8 cellular contexts compared by ENCODE assay signal in the genomic region with DNA sequence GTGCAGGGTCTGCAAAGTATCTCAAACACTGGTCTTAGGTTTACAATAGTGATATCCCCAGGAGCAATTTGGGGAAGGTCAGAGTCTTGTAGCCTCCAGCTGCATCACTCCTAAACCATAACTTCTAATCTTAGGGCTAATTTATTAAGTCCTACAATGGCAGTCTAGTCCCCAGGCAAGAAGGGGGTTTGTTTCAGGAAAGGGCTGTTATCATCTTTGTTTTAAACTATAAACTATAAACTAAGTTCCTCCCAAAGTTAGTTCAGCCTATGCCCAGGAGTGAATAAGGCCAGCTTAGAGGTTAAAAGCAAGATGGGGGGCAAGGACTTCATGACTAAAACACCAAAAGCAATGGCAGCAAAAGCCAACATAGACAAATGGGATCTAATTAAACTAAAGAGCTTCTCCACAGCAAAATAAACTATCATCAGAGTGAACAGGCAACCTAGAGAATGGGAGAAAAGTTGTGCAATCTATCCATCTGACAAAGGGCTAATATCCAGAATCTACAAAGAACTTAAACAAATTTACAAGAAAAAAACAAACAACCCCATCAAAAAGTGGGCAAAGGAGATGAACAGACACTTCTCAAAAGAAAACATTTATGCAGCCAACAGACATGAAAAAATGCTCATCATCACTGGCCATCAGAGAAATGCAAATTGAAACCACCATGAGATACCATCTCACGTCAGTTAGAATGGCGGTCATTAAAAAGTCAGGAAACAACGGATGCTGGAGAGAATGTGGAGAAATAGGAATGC. TPM values are rescaled to one million over a fixed set of nuclear protein-coding genes. Genes with fewer than 3 reads are reported as not detected.
DNase-seq lines count a peak whose midpoint lies in the region; ATAC-seq and TF ChIP-seq lines count a peak whose summit lies in the region.
"Not testable (repeated sequence)": the region's sequence is repeated elsewhere in the genome, so short reads cannot be mapped to it uniquely, and the experiment has no call there.

No MANE protein-coding gene starts in this region.

- DNase-seq in HCT116 (ENCODE audit: low read depth, low spot score); activated B cell treated with CpG ODN at 0.5 μM for 24 hours; brain microvascular endothelial cell: not testable (repeated sequence)
- DNase-seq in cardiac septum (ENCODE audit: low spot score), result peak; percentile 4

- H3K4me1 Mint-ChIP-seq in activated B cell treated with CpG ODN at 0.5 μM for 24 hours, result peaks cover 15% of the 10 kb centered on the region

- not testable (repeated sequence) for BruUV-seq in HCT116 (replicated peaks; lab: Mats Ljungman, UMichigan)

- not testable (repeated sequence) for H3K27me3 ChIP-seq in DOHH2 (ENCODE audit: control insufficient read depth, low read length); HCT116 (ENCODE audit: insufficient read depth, low read length); OCI-LY1 (ENCODE audit: insufficient read depth, low read length); brain microvascular endothelial cell (replicated peaks); parathyroid adenoma (ENCODE audit: control insufficient read depth, insufficient read depth, low read length)

- H3K9ac ChIP-seq in HCT116 (ENCODE audit: low read length); OCI-LY1 (ENCODE audit: low read length); parathyroid adenoma: not testable (repeated sequence)

- H3K36me3 ChIP-seq in DOHH2 (ENCODE audit: control insufficient read depth, low read length); HCT116 (ENCODE audit: control insufficient read depth in 1 of 2, insufficient read depth in 2 of 2, low read length in 2 of 2); OCI-LY1 (ENCODE audit: insufficient read depth, low read length); brain microvascular endothelial cell (replicated peaks); parathyroid adenoma (ENCODE audit: control insufficient read depth, insufficient read depth, low read length): not testable (repeated sequence)

- not testable (repeated sequence) for TF ChIP-seq POLR2A in HCT116 (IDR thresholded peaks at IDR 0.05; ENCODE audit: borderline replicate concordance, extremely low read depth, insufficient read depth, insufficient read length)

- not testable (repeated sequence) for H3K79me2 ChIP-seq in DOHH2 (ENCODE audit: control insufficient read depth, low read length); HCT116 (ENCODE audit: insufficient read depth, low read length); OCI-LY1 (ENCODE audit: insufficient read depth, low read length); parathyroid adenoma

- RAD21 ChIA-PET in HCT116 (lab: Charles Lee; ENCODE audit: low non-redundant PET in 1 of 2, low total read pairs in 2 of 2, uncharacterized antibody in 2 of 2, unreplicated experiment in 2 of 2), result not testable (repeated sequence)

- H3K9me3 Mint-ChIP-seq in activated B cell treated with CpG ODN at 0.5 μM for 24 hours, result not testable (repeated sequence)

- H4K20me1 ChIP-seq in DOHH2 (ENCODE audit: control insufficient read depth, insufficient read depth, low read depth, low read length); HCT116 (ENCODE audit: insufficient read depth); OCI-LY1 (ENCODE audit: insufficient read depth, low read length): not testable (repeated sequence)

- peaks cover 28% of the 10 kb centered on the region for H3K4me1 ChIP-seq in DOHH2 (ENCODE audit: control insufficient read depth, low read length)
- H3K4me1 ChIP-seq in HCT116 (ENCODE audit: control insufficient read depth in 1 of 2, insufficient read depth in 2 of 2, low read length in 2 of 2); OCI-LY1 (ENCODE audit: insufficient read depth, low read length, severe bottlenecking); parathyroid adenoma: not testable (repeated sequence)

- not testable (repeated sequence) for H3K27me3 Mint-ChIP-seq in activated B cell treated with CpG ODN at 0.5 μM for 24 hours

- POLR2A ChIA-PET in HCT116 (lab: Charles Lee), result not testable (repeated sequence)
- POLR2A ChIA-PET in activated B cell treated with CpG ODN at 0.5 μM for 24 hours (lab: Charles Lee), result interaction anchor here (0.6 to 1.2 kb wide), 3 partner anchors 139 to 519 kb away, joined by 3 to 4 read pairs (median 4); a partner anchor contains a TSS

- not testable (repeated sequence) for H3K36me3 Mint-ChIP-seq in activated B cell treated with CpG ODN at 0.5 μM for 24 hours (ENCODE audit: low read depth)

- H3F3A ChIP-seq in DOHH2 (ENCODE audit: control insufficient read depth, insufficient read depth); OCI-LY1 (ENCODE audit: insufficient read depth, low read length): not testable (repeated sequence)

- H3K27ac Mint-ChIP-seq in activated B cell treated with CpG ODN at 0.5 μM for 24 hours, result peak overlapping the region; percentile 39

- peak overlapping the region; percentile 67 for H3K4me3 ChIP-seq in DOHH2 (ENCODE audit: low read length)
- H3K4me3 ChIP-seq in HCT116 (replicated peaks in 1 of 2; ENCODE audit: low read depth in 1 of 2, low read length in 2 of 2); brain microvascular endothelial cell (ENCODE audit: low read depth, low read length); parathyroid adenoma (ENCODE audit: low read depth, low read length): not testable (repeated sequence)
- H3K4me3 ChIP-seq in OCI-LY1 (ENCODE audit: low read depth, low read length, poor library complexity, severe bottlenecking), result peak overlapping the region; percentile 40

- CTCF ChIA-PET in HCT116 (lab: Charles Lee); activated B cell treated with CpG ODN at 0.5 μM for 24 hours (lab: Charles Lee): not testable (repeated sequence)

- H3K4me3 Mint-ChIP-seq in activated B cell treated with CpG ODN at 0.5 μM for 24 hours, result not testable (repeated sequence)

- H3K4me2 ChIP-seq in DOHH2 (ENCODE audit: low read length), result peak overlapping the region; percentile 81
- H3K4me2 ChIP-seq in HCT116 (ENCODE audit: low read length), result peak overlapping the region; percentile 33; the same call in 1 of the 2 replicates
- peak overlapping the region; percentile 45 for H3K4me2 ChIP-seq in OCI-LY1 (ENCODE audit: low read length)
- not testable (repeated sequence) for H3K4me2 ChIP-seq in parathyroid adenoma (ENCODE audit: low read length)

- peak overlapping the region; percentile 78 for H2AFZ ChIP-seq in HCT116 (ENCODE audit: low read depth, low read length, poor library complexity, severe bottlenecking)
- H2AFZ ChIP-seq in OCI-LY1 (ENCODE audit: low read length), result peak overlapping the region; percentile 4; the same call in 1 of the 2 replicates
- H2AFZ ChIP-seq in parathyroid adenoma, result peak overlapping the region; percentile 31

- ATAC-seq in HCT116; activated B cell treated with CpG ODN at 0.5 μM for 24 hours (ENCODE audit: low read depth): not testable (repeated sequence)

- not testable (repeated sequence) for TF ChIP-seq RAD21 in HCT116 (IDR thresholded peaks at IDR 0.05; ENCODE audit: low read depth)

- TF ChIP-seq CTCF in 22Rv1 (IDR thresholded peaks at IDR 0.05); DOHH2 (IDR thresholded peaks at IDR 0.05; ENCODE audit: low read depth, low read length, poor library complexity, severe bottlenecking); HCT116 (IDR thresholded peaks at IDR 0.05 in 2 of 3, conservative IDR thresholded peaks at IDR 0.05 in 1 of 3; ENCODE audit: borderline replicate concordance in 1 of 3, insufficient read depth in 1 of 3, low read depth in 2 of 3, low read length in 2 of 3); OCI-LY1 (IDR thresholded peaks at IDR 0.05; ENCODE audit: low read length); activated B cell treated with CpG ODN at 0.5 μM for 24 hours (IDR thresholded peaks at IDR 0.05); brain microvascular endothelial cell (IDR thresholded peaks at IDR 0.05; ENCODE audit: low read depth, low read length, missing control alignments); parathyroid adenoma (IDR thresholded peaks at IDR 0.05): not testable (repeated sequence)

- H3K27ac ChIP-seq in 22Rv1 (peak overlapping the region; percentile 50), DOHH2 (ENCODE audit: low read depth, low read length) (peak overlapping the region; percentile 65), brain microvascular endothelial cell (peak overlapping the region; percentile 21)
- H3K27ac ChIP-seq in HCT116 (ENCODE audit: low read depth, low read length); OCI-LY1 (ENCODE audit: low read depth, low read length, poor library complexity, severe bottlenecking); parathyroid adenoma: not testable (repeated sequence)

- not testable (repeated sequence) for H3K9me2 ChIP-seq in DOHH2 (replicated peaks; ENCODE audit: control insufficient read depth, low read length); HCT116 (ENCODE audit: insufficient read depth); OCI-LY1 (ENCODE audit: low read depth, low read length)

- H3K9me3 ChIP-seq in DOHH2 (ENCODE audit: control insufficient read depth, insufficient read depth, low read length); HCT116 (ENCODE audit: control insufficient read depth in 1 of 2, insufficient read depth in 1 of 2, low read depth in 1 of 2, low read length in 2 of 2); OCI-LY1 (ENCODE audit: low read length); parathyroid adenoma (ENCODE audit: control insufficient read depth, low read length): not testable (repeated sequence)

- in situ Hi-C loops in brain microvascular endothelial cell (cut with HindIII; ENCODE audit: low pct_ligation_motif_present, low sequenced_read_pairs), result not testable (repeated sequence)

- intact Hi-C loops in HCT116 (cut with micrococcal nuclease) (loop anchor here (10.0 kb wide), 2 partner anchors 138 to 288 kb away; no protein-coding TSS in a partner anchor), cardiac septum (cut with DNase I) (loop anchor here (10.0 kb wide), 1 partner anchor 278 kb away; a partner anchor contains a TSS)
- intact Hi-C loops in activated B cell treated with CpG ODN at 0.5 μM for 24 hours (cut with micrococcal nuclease), result not testable (repeated sequence)

RNA-seq across cellular contexts. Expression of a gene that starts 6.1 kb away (rescaled TPM):
- total RNA-seq in HCT116 (2021; ENCODE audit: unreplicated experiment) (31.1 TPM), activated B cell treated with CpG ODN at 0.5 μM for 24 hours (92.0 and 99.2 TPM in 2 replicates), cardiac septum (27.9 TPM)
- polyA plus RNA-seq in HCT116 (2012), result 27.4 and 32.3 TPM in 2 replicates

Comparison
In these comparisons a context has a peak if more than half of its experiments do, and no peak if none do; other contexts are left out.
1. H2AFZ ChIP-seq: peak in every context shown above with its lines; median percentile 78 in HCT116; 31 in parathyroid adenoma; 4 in OCI-LY1.